ENCODE assay signal across 1 cellular context in genomic region chr5:81856948-81857928, GRCh38.
A peak's percentile ranks its signal among the peaks of the same experiment; 100 is the strongest.
TF ChIP-seq lines count a peak whose summit lies in the region.

No MANE protein-coding gene starts in this region.

TF ChIP-seq in SK-N-SH, 30 proteins besides CTCF, POLR2A, EP300 and RAD21 (continued from another document):
- peak; percentile 92 for TF ChIP-seq PBX3 (IDR thresholded peaks at IDR 0.05)
- 0 out of 2 replicates have a peak, but pooled peaks have one; percentile 22 for TF ChIP-seq IRF3 (IDR thresholded peaks at IDR 0.05; ENCODE audit: low read depth, low read length)
- peak; percentile 71 for TF ChIP-seq FOXJ3 (CRISPR knock-in tag; IDR thresholded peaks at IDR 0.05)
- TF ChIP-seq RXRA (IDR thresholded peaks at IDR 0.05; ENCODE audit: borderline replicate concordance, low read depth), result peak; percentile 63; the same call in 1 of the 2 replicates
- peak; percentile 33; the same call in 1 of the 2 replicates for TF ChIP-seq TAF1 (IDR thresholded peaks at IDR 0.05; ENCODE audit: borderline replicate concordance, low read depth, low read length)
- TF ChIP-seq MAX (IDR thresholded peaks at IDR 0.05; ENCODE audit: low read depth), result 0 out of 2 replicates have a peak, but pooled peaks have one; percentile 22
- TF ChIP-seq MXI1 (IDR thresholded peaks at IDR 0.05; ENCODE audit: low read depth, low read length), result peak; percentile 78
- TF ChIP-seq SIN3A (IDR thresholded peaks at IDR 0.05; ENCODE audit: borderline replicate concordance, low read depth, low read length), result peak; percentile 81; the same call in 1 of the 2 replicates
- peak; percentile 82 for TF ChIP-seq TCF12 (IDR thresholded peaks at IDR 0.05)
- no peak; the same call in 1 of the 2 replicates for TF ChIP-seq JUND (IDR thresholded peaks at IDR 0.05)
- TF ChIP-seq EZH2phosphoT487 (IDR thresholded peaks at IDR 0.05; ENCODE audit: borderline replicate concordance, low read depth), result no peak
- TF ChIP-seq RCOR1 (IDR thresholded peaks at IDR 0.05; ENCODE audit: low read length), result peak; percentile 84
- peak; percentile 63; the same call in 1 of the 2 replicates for TF ChIP-seq RFX5 (IDR thresholded peaks at IDR 0.05; ENCODE audit: low read length)
- no peak for TF ChIP-seq GABPA (IDR thresholded peaks at IDR 0.05; ENCODE audit: low read depth)
- no peak for TF ChIP-seq TEAD4 (IDR thresholded peaks at IDR 0.05; ENCODE audit: borderline replicate concordance, insufficient read depth)
